In the genomic region with DNA sequence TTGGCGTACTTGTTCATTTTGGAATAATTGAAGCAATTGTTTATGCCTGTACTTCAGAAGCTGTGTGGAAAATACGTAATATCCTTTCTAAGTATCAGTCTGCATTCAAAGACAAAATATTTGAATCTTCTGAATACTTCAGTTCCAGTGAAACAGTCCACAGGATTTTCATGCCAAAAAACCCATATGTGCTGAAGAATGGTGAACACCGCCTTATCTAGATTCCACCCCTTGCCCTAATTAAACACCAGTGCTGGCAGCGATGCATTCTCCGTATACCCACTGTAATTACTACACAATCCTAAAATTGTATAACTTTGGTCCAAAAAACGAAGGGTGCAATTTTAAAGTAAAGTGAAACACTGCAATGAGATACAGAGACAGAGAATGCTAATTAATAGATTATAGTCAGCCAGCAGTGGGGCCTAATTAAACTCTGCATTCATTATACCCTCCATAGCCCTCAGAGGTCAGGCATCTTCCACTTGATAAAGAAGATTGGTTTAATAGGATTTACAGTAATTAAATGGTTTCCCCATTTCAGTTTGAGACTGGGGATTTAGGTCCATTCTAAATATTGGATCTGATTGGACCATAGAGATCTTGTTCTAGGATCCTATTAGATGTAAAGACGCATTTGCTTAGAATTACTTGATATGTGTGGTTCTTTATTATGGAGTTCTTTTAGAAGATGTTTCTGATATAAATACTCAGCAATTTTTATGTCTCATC, we compare ENCODE assay signal across 27 cellular contexts.
"Had no signal": no experiment of that assay in that cellular context is flagged by ENCODE, and none has a peak within 500 bp of the region (broad histone marks: within the 10 kb centered on the region; RNA-seq: fewer than 3 reads in every experiment).

No MANE protein-coding gene starts in this region.

- H3K36me3 ChIP-seq: brain microvascular endothelial cell, cardiac muscle cell had no signal

- FAIRE-seq: astrocyte had no signal

- H3K27me3 Mint-ChIP-seq: activated CD4-positive, alpha-beta memory T cell treated with anti-CD3 and anti-CD28 coated beads, Interleukin-2, amount 10 ng/mL, durations not matched to agents 7 days and 5 days; activated CD4-positive, alpha-beta T cell treated with anti-CD3 and anti-CD28 coated beads for 36 hours; activated naive CD8-positive, alpha-beta T cell; activated T-helper 17 cell treated with anti-CD3 and anti-CD28 coated beads, Interleukin-2, amount 50 U/mL, for 72 hours had no signal

- H3K4me1 Mint-ChIP-seq: activated CD4-positive, alpha-beta memory T cell treated with anti-CD3 and anti-CD28 coated beads, Interleukin-2, amount 10 ng/mL, durations not matched to agents 7 days and 5 days; activated CD4-positive, alpha-beta T cell treated with anti-CD3 and anti-CD28 coated beads for 36 hours; activated T-helper 17 cell treated with anti-CD3 and anti-CD28 coated beads, Interleukin-2, amount 50 U/mL, for 72 hours had no signal

- H3K27me3 ChIP-seq: brain microvascular endothelial cell, cardiac muscle cell, SJCRH30 had no signal

- H3K4me3 ChIP-seq: cardiac muscle cell, coronary artery, PC-9, SJCRH30 had no signal

- H3K4me3 Mint-ChIP-seq: activated CD4-positive, alpha-beta memory T cell treated with anti-CD3 and anti-CD28 coated beads, Interleukin-2, amount 10 ng/mL, durations not matched to agents 7 days and 5 days; activated CD4-positive, alpha-beta T cell treated with anti-CD3 and anti-CD28 coated beads for 36 hours; activated naive CD4-positive, alpha-beta T cell treated with anti-CD3 and anti-CD28 coated beads for 36 hours; activated naive CD8-positive, alpha-beta T cell; activated T-helper 17 cell treated with anti-CD3 and anti-CD28 coated beads, Interleukin-2, amount 50 U/mL, for 72 hours had no signal

- H3K9me3 Mint-ChIP-seq: activated CD4-positive, alpha-beta memory T cell treated with anti-CD3 and anti-CD28 coated beads, Interleukin-2, amount 10 ng/mL, durations not matched to agents 7 days and 5 days; activated naive CD4-positive, alpha-beta T cell treated with anti-CD3 and anti-CD28 coated beads for 36 hours; activated T-helper 17 cell treated with anti-CD3 and anti-CD28 coated beads, Interleukin-2, amount 50 U/mL, for 72 hours had no signal

- H3K27ac ChIP-seq: brain microvascular endothelial cell, cardiac muscle cell, coronary artery, PC-9, SJCRH30, VCaP had no signal

- DNase-seq: activated CD4-positive, alpha-beta memory T cell treated with anti-CD3 and anti-CD28 coated beads, Interleukin-2, amount 10 ng/mL, durations not matched to agents 7 days and 5 days; activated CD4-positive, alpha-beta T cell treated with anti-CD3 and anti-CD28 coated beads for 36 hours; activated CD4-positive, alpha-beta T cell treated with anti-CD3 and anti-CD28 coated beads, Interleukin-2, amount 50 U/mL, for 1 hour; activated gamma-delta T cell; activated naive CD4-positive, alpha-beta T cell treated with anti-CD3 and anti-CD28 coated beads for 36 hours; activated T-cell treated with anti-CD3 and anti-CD28 coated beads for 4 hours; activated T-cell treated with anti-CD3 and anti-CD28 coated beads, Interleukin-2, amount 50 U/mL, for 48 hours; amygdala; brain microvascular endothelial cell; MM.1S; NCI-H1105; NCI-H1436; NCI-H187; NCI-H2081; NCI-H2227 treated with DMSO at 0.1 percent for 48 hours; NCI-H526 treated with DMSO at 0.1 percent for 48 hours; PC-9; RPMI8226; SJCRH30; SK-N-SH; T-helper 1 cell had no signal

- H3K9me3 ChIP-seq: SJCRH30, SK-N-SH had no signal

- H3K27ac Mint-ChIP-seq: activated CD4-positive, alpha-beta memory T cell treated with anti-CD3 and anti-CD28 coated beads, Interleukin-2, amount 10 ng/mL, durations not matched to agents 7 days and 5 days; activated CD4-positive, alpha-beta T cell treated with anti-CD3 and anti-CD28 coated beads for 36 hours; activated naive CD4-positive, alpha-beta T cell treated with anti-CD3 and anti-CD28 coated beads for 36 hours; activated naive CD8-positive, alpha-beta T cell; activated T-helper 17 cell treated with anti-CD3 and anti-CD28 coated beads, Interleukin-2, amount 50 U/mL, for 72 hours had no signal
